ENCODE assay signal across 18 cellular contexts in genomic region chr11:125140251-125140650, GRCh38. TPM values are rescaled to one million over a fixed set of nuclear protein-coding genes. Genes with fewer than 3 reads are reported as not detected.
"Had no signal": no experiment of that assay in that cellular context is flagged by ENCODE, and none has a peak within 500 bp of the region (broad histone marks: within the 10 kb centered on the region; RNA-seq: fewer than 3 reads in every experiment).

No MANE protein-coding gene starts in this region.

- H3K36me3 ChIP-seq: ovary, tibial nerve had no signal

- H3K36me3 Mint-ChIP-seq: immature natural killer cell; natural killer cell; stimulated activated memory B cell treated with anti-CD40 and anti-IgM and Interleukin-4, amounts not matched to agents 10 μg/mL and 1 μg/mL and 100 μg/mL, for 72 hours had no signal

- H3K27ac ChIP-seq: coronary artery, ovary, tibial nerve had no signal

- H3K27me3 ChIP-seq: ovary had no signal

- H3K9me3 Mint-ChIP-seq: activated T-helper 17 cell treated with anti-CD3 and anti-CD28 coated beads, Interleukin-2, amount 50 U/mL, for 72 hours; effector memory CD8-positive, alpha-beta T cell; immature natural killer cell; natural killer cell; stimulated activated memory B cell treated with anti-CD40 and anti-IgM and Interleukin-4, amounts not matched to agents 10 μg/mL and 1 μg/mL and 100 μg/mL, for 72 hours had no signal

- H3K27ac Mint-ChIP-seq: activated T-helper 17 cell treated with anti-CD3 and anti-CD28 coated beads, Interleukin-2, amount 50 U/mL, for 72 hours; effector memory CD8-positive, alpha-beta T cell; immature natural killer cell; natural killer cell; stimulated activated memory B cell treated with anti-CD40 and anti-IgM and Interleukin-4, amounts not matched to agents 10 μg/mL and 1 μg/mL and 100 μg/mL, for 72 hours; T-helper 17 cell had no signal

- H3K4me3 ChIP-seq: coronary artery, lung, ovary, tibial nerve had no signal

- ATAC-seq: activated T-helper 17 cell treated with anti-CD3 and anti-CD28 coated beads, Interleukin-2, amount 50 U/mL, for 72 hours; effector memory CD8-positive, alpha-beta T cell; left cardiac atrium; natural killer cell; stimulated activated memory B cell treated with anti-CD40 and anti-IgM and Interleukin-4, amounts not matched to agents 10 μg/mL and 1 μg/mL and 100 μg/mL, for 72 hours; T-helper 17 cell had no signal

- DNase-seq: activated CD4-positive, alpha-beta T cell treated with anti-CD3 and anti-CD28 coated beads, Interleukin-2, amount 50 U/mL, for 1 hour; activated naive CD4-positive, alpha-beta T cell treated with anti-CD3 and anti-CD28 coated beads, Interleukin-2, amount 50 U/mL, for 16 hours; activated T-cell treated with anti-CD3 and anti-CD28 coated beads for 4 hours; central memory CD4-positive, alpha-beta T cell; effector memory CD8-positive, alpha-beta T cell; erythroblast; hypothalamus; immature natural killer cell; left cardiac atrium; natural killer cell; ovary; T-helper 17 cell had no signal

- H3K4me3 Mint-ChIP-seq: activated T-helper 17 cell treated with anti-CD3 and anti-CD28 coated beads, Interleukin-2, amount 50 U/mL, for 72 hours; effector memory CD8-positive, alpha-beta T cell; immature natural killer cell; natural killer cell; stimulated activated memory B cell treated with anti-CD40 and anti-IgM and Interleukin-4, amounts not matched to agents 10 μg/mL and 1 μg/mL and 100 μg/mL, for 72 hours; T-helper 17 cell had no signal

RNA-seq across cellular contexts. Expression of gene PKNOX2, which starts 24.3 kb away (rescaled TPM):
- total RNA-seq: activated CD8-positive, alpha-beta memory T cell treated with anti-CD3 and anti-CD28 coated beads for 36 hours; activated T-helper 17 cell treated with anti-CD3 and anti-CD28 coated beads, Interleukin-2, amount 50 U/mL, for 72 hours; natural killer cell; T-helper 17 cell had no signal
- polyA plus RNA-seq: immature natural killer cell had no signal
